Comparison of ENCODE assay signal across 13 cellular contexts in genomic region chr17:956905-957304, GRCh38. TPM values are rescaled to one million over a fixed set of nuclear protein-coding genes. Genes with fewer than 3 reads are reported as not detected.
DNase-seq lines count a peak whose midpoint lies in the region; ATAC-seq and TF ChIP-seq lines count a peak whose summit lies in the region.
"Had no signal": no experiment of that assay in that cellular context is flagged by ENCODE, and none has a peak within 500 bp of the region (broad histone marks: within the 10 kb centered on the region; RNA-seq: fewer than 3 reads in every experiment).

No MANE protein-coding gene starts in this region.

- H3K4me3 ChIP-seq in IMR-90 (ENCODE audit: insufficient read depth, low read depth, low read length) = no peak overlapping the region
- H3K4me3 ChIP-seq in neuronal stem cell (ENCODE audit: low read length in 2 of 2) = no peak overlapping the region
- H3K4me3 ChIP-seq: K562 had no signal

- H2BK12ac ChIP-seq in neuronal stem cell (ENCODE audit: low read length) = no peak overlapping the region

- H3K9ac ChIP-seq in IMR-90 (ENCODE audit: low read depth, low read length) (no peak overlapping the region), neuronal stem cell (ENCODE audit: low read depth, low read length, poor library complexity) (no peak overlapping the region)

- H2BK120ac ChIP-seq in IMR-90 (ENCODE audit: low read depth, low read length) (no peak overlapping the region), neuronal stem cell (ENCODE audit: low read depth, low read length) (no peak overlapping the region)

- peaks cover 66% of the 10 kb centered on the region for H4K20me1 ChIP-seq in IMR-90 (ENCODE audit: insufficient read depth, low read length)

- no peak overlapping the region for H3K27ac ChIP-seq in IMR-90 (ENCODE audit: insufficient read depth, low read length)
- H3K27ac ChIP-seq in neuronal stem cell (replicated peaks; ENCODE audit: low read length) = no peak overlapping the region

- H3K4ac ChIP-seq in IMR-90 (ENCODE audit: low read depth, low read length) (no peak overlapping the region), neuronal stem cell (ENCODE audit: low read length) (no peak overlapping the region)

- no peak for TF ChIP-seq RAD21 in IMR-90 (IDR thresholded peaks at IDR 0.05; ENCODE audit: low read length)

- BruUV-seq in IMR-90 (replicated peaks; lab: Mats Ljungman, UMichigan) = no TSS peak

- H2BK5ac ChIP-seq in IMR-90 (ENCODE audit: low read depth, low read length, poor library complexity, severe bottlenecking) (no peak overlapping the region), neuronal stem cell (ENCODE audit: low read length) (no peak overlapping the region)

- no peak for ATAC-seq in IMR-90 (ENCODE audit: low read depth)
- no peak for ATAC-seq in HG02840 (IDR thresholded peaks at IDR 0.05; ENCODE audit: low FRiP score, unreplicated experiment)
- ATAC-seq: K562 had no signal

- H4K91ac ChIP-seq in IMR-90 (ENCODE audit: insufficient read depth, low read depth, low read length) (no peak overlapping the region), neuronal stem cell (ENCODE audit: low read depth, low read length, poor library complexity) (no peak overlapping the region)

- no peak for TF ChIP-seq POLR2A in IMR-90 (IDR thresholded peaks at IDR 0.05; ENCODE audit: low read depth, low read length)

- H2BK15ac ChIP-seq in IMR-90 (ENCODE audit: low read depth, low read length) (no peak overlapping the region), neuronal stem cell (ENCODE audit: low read length) (no peak overlapping the region)

- H3K14ac ChIP-seq in IMR-90 (replicated peaks; ENCODE audit: low read depth, low read length) (no peak overlapping the region), neuronal stem cell (ENCODE audit: low read length) (peak overlapping the region; percentile 38)

- no CpG with 5 or more reads among the region's 8 CpGs for WGBS in IMR-90 (ENCODE audit: extremely low coverage in 2 of 2, insufficient read length in 1 of 2), 2 experiments
- WGBS in neuronal stem cell (ENCODE audit: extremely low coverage in 2 of 2, insufficient read length in 2 of 2, insufficient replicate concordance in 1 of 2), 2 donors = no CpG with 5 or more reads among the region's 8 CpGs

- no peak overlapping the region for H3K4me2 ChIP-seq in IMR-90 (ENCODE audit: low read depth, low read length)
- no peak overlapping the region for H3K4me2 ChIP-seq in neuronal stem cell (ENCODE audit: insufficient read depth, low read length, poor library complexity, severe bottlenecking)

- H3K36me3 ChIP-seq in IMR-90 (ENCODE audit: control insufficient read depth, insufficient read depth, low read length) = peaks cover 18% of the 10 kb centered on the region
- H3K36me3 ChIP-seq in neuronal stem cell (replicated peaks in 1 of 2; ENCODE audit: control insufficient read depth in 2 of 2, insufficient read depth in 2 of 2, low read length in 2 of 2) = peaks cover 3 to 53% of the 10 kb centered on the region in 2 donors

- TF ChIP-seq CTCF in IMR-90 (conservative IDR thresholded peaks at IDR 0.05; ENCODE audit: low read depth, low read length) = no peak

- H2AFZ ChIP-seq in IMR-90 (replicated peaks; ENCODE audit: low read length, poor library complexity) = no peak overlapping the region
- H2AFZ ChIP-seq in neuronal stem cell (ENCODE audit: low read length) = no peak overlapping the region

- H3K79me1 ChIP-seq in IMR-90 (ENCODE audit: low read depth in 1 of 2, low read length in 2 of 2) (peaks cover 23 to 74% of the 10 kb centered on the region in 2 experiments), neuronal stem cell (ENCODE audit: low read depth, low read length) (peaks cover 7% of the 10 kb centered on the region)

- peaks cover 20% of the 10 kb centered on the region for H3K9me1 ChIP-seq in IMR-90 (ENCODE audit: insufficient read depth, low read length)

- H3K18ac ChIP-seq in IMR-90 (ENCODE audit: low read depth, low read length) (no peak overlapping the region), neuronal stem cell (ENCODE audit: low read length) (no peak overlapping the region)

- CTCF ChIA-PET in IMR-90 (lab: Yijun Ruan, JAX) = interaction anchor here (0.5 kb wide), 2 partner anchors 91 to 174 kb away, joined by 3 read pairs; no protein-coding TSS in a partner anchor

- peaks cover 20% of the 10 kb centered on the region for H3K4me1 ChIP-seq in IMR-90 (ENCODE audit: control insufficient read depth, insufficient read depth, low read length)
- peaks cover 2 to 7% of the 10 kb centered on the region in 2 donors for H3K4me1 ChIP-seq in neuronal stem cell (ENCODE audit: control insufficient read depth in 2 of 2, insufficient read depth in 1 of 2, low read depth in 1 of 2, low read length in 2 of 2)

- in situ Hi-C loops in IMR-90 (cut with MboI; ENCODE audit: low sequenced_read_pairs) = no loop called here

- no peak overlapping the region for H4K5ac ChIP-seq in IMR-90 (ENCODE audit: low read depth, low read length)

- H3K23ac ChIP-seq in IMR-90 (ENCODE audit: low read depth, low read length) (no peak overlapping the region), neuronal stem cell (ENCODE audit: low read depth, low read length, poor library complexity) (no peak overlapping the region)

- no peak overlapping the region for H2AK9ac ChIP-seq in IMR-90 (replicated peaks; ENCODE audit: low read depth, low read length, poor library complexity)

- no peak overlapping the region for H2BK20ac ChIP-seq in IMR-90 (ENCODE audit: low read depth, low read length)

- H3K27me3 ChIP-seq in IMR-90 (ENCODE audit: control insufficient read depth, insufficient read depth, low read length) (no peaks in the 10 kb centered on the region), neuronal stem cell (ENCODE audit: control insufficient read depth in 3 of 3, insufficient read depth in 3 of 3, low read depth in 1 of 3, low read length in 3 of 3) (no peaks in the 10 kb centered on the region)

- dilution Hi-C loops in IMR-90 (cut with HindIII; ENCODE audit: low sequenced_read_pairs, unreplicated experiment) = no loop called here

- H4K8ac ChIP-seq in IMR-90 (ENCODE audit: low read depth in 2 of 2, low read length in 2 of 2) (no peak overlapping the region), neuronal stem cell (ENCODE audit: low read depth, low read length) (no peak overlapping the region)

- intact Hi-C loops in IMR-90 (cut with micrococcal nuclease) = no loop called here

- H3K56ac ChIP-seq in IMR-90 (ENCODE audit: extremely low read depth, insufficient read depth, low read length) = no peak overlapping the region

- DNase-seq in EL (peak; percentile 86), IMR-90 (no peak), dermis blood vessel endothelial cell (peak; percentile 50), neuronal stem cell (ENCODE audit: low spot score) (no peak), NOMO-1 treated with DMSO at 0.1 percent for 48 hours (lab: John Stamatoyannopoulos, UW; ENCODE audit: unreplicated experiment) (no peak), DMS153 (lab: John Stamatoyannopoulos, UW) (no peak), hippocampal formation (lab: John Stamatoyannopoulos, UW) (no peak)
- DNase-seq: activated CD4-positive, CD25-positive, alpha-beta regulatory T cell treated with anti-CD3 and anti-CD28 coated beads, Interleukin-2, amount 50 U/mL, for 72 hours; C1 segment of cervical spinal cord; NK-92 treated with Interleukin-12 subunit alpha and Interleukin-12 subunit beta, amount 100 ng/mL, for 24 hours; substantia nigra had no signal

- POLR2A ChIA-PET in IMR-90 (lab: Charles Lee; ENCODE audit: unreplicated experiment) = no interaction called here

- H3K9me3 ChIP-seq in IMR-90 (ENCODE audit: control insufficient read depth, insufficient read depth, low read length) (no peaks in the 10 kb centered on the region), neuronal stem cell (replicated peaks in 1 of 2; ENCODE audit: control insufficient read depth in 2 of 2, insufficient read depth in 1 of 2, low read depth in 1 of 2, low read length in 2 of 2) (peaks cover 2 to 3% of the 10 kb centered on the region in 2 donors)

- H2AK5ac ChIP-seq in IMR-90 (ENCODE audit: low read depth, low read length) (0 out of 2 replicates have a peak overlapping the region, but pooled peaks have one; percentile 13), neuronal stem cell (ENCODE audit: low read depth, low read length) (no peak overlapping the region)

TF ChIP-seq in IMR-90, 13 proteins besides CTCF, POLR2A, EP300 and RAD21:
- TF ChIP-seq RFX5 (IDR thresholded peaks at IDR 0.05; ENCODE audit: low read depth, low read length) = no peak
- TF ChIP-seq RCOR1 (IDR thresholded peaks at IDR 0.05; ENCODE audit: insufficient replicate concordance, low read length) = no peak
- no peak for TF ChIP-seq SMC3 (IDR thresholded peaks at IDR 0.05; ENCODE audit: low read depth, low read length)
- no peak for TF ChIP-seq MXI1 (IDR thresholded peaks at IDR 0.05; ENCODE audit: borderline replicate concordance, low read depth, low read length)
- no peak for TF ChIP-seq USF2 (IDR thresholded peaks at IDR 0.05; ENCODE audit: low read depth, low read length)

RNA-seq across cellular contexts. Expression of gene NXN, which starts 22.7 kb away (rescaled TPM):
- 52.5 and 52.8 TPM in 2 replicates for total RNA-seq in IMR-90 (2012; rRNA removed)
- polyA plus RNA-seq in IMR-90 (2012; rRNA removed) = 116 and 120 TPM in 2 replicates
- 89.4 and 117 TPM in 2 replicates for polyA plus RNA-seq in IMR-90 (2012; cell fraction: cytosol; rRNA removed)
- 67.9 and 90.2 TPM in 2 replicates for polyA plus RNA-seq in IMR-90 (2012; cell fraction: nucleus; rRNA removed; ENCODE audit: low replicate concordance)
- total RNA-seq in dermis blood vessel endothelial cell = 123 and 138 TPM in 2 replicates
- 68.2 TPM for polyA plus RNA-seq in neuronal stem cell (2013, experiment 1 of 2)
- polyA plus RNA-seq in neuronal stem cell (2013, experiment 2 of 2) = 67.4 TPM

RNA-seq across cellular contexts. Expression of gene TIMM22, which starts 40.0 kb away (rescaled TPM):
- total RNA-seq in IMR-90 (2012; rRNA removed) (12.7 and 14.4 TPM in 2 replicates), dermis blood vessel endothelial cell (22.3 and 22.4 TPM in 2 replicates)
- 12.7 and 12.9 TPM in 2 replicates for polyA plus RNA-seq in IMR-90 (2012; rRNA removed)
- 9.9 and 11.0 TPM in 2 replicates for polyA plus RNA-seq in IMR-90 (2012; cell fraction: cytosol; rRNA removed)
- polyA plus RNA-seq in IMR-90 (2012; cell fraction: nucleus; rRNA removed; ENCODE audit: low replicate concordance) = 4.6 and 5.7 TPM in 2 replicates
- 9.5 TPM for polyA plus RNA-seq in neuronal stem cell (2013, experiment 1 of 2)
- 9.6 TPM for polyA plus RNA-seq in neuronal stem cell (2013, experiment 2 of 2)

Comparison
In these comparisons a context has a peak if more than half of its experiments do, and no peak if none do; other contexts are left out.
1. DNase-seq: peak in EL (single experiment) and dermis blood vessel endothelial cell (single experiment); none in IMR-90 (single experiment), neuronal stem cell (single experiment), NOMO-1 treated with DMSO at 0.1 percent for 48 hours (single experiment), DMS153 (single experiment) and hippocampal formation (0 of 2).